1 cellular context compared by ENCODE assay signal in the genomic region with DNA sequence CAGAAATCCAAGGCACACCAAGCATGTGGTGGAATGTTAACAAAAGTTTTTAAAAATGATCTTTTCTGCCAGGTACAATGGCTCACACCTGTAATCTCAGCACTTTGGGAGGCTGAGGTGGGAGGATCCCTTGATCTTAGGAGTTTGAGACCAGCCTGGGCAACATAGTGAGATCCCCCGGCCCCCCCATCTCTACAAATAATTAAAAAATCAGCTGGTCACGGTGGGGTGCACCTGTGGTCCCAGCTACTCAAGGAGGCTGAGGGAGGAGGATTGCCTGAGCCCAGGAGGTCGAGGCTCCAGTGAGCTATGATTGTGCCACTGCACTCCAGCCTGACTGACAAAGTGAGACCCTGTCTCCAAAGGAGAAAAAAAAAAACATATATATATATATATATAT.
TF ChIP-seq lines count a peak whose summit lies in the region.

No MANE protein-coding gene starts in this region.

TF ChIP-seq in GM23338, 12 proteins besides CTCF, POLR2A, EP300 and RAD21 (continued from another document):
- TF ChIP-seq STAT1 (IDR thresholded peaks at IDR 0.05; ENCODE audit: unreplicated experiment) (no peak), ZNF331 (CRISPR knock-in tag; IDR thresholded peaks at IDR 0.05; ENCODE audit: low read depth) (no peak), ZNF462 (CRISPR knock-in tag; IDR thresholded peaks at IDR 0.05) (no peak), EZH2phosphoT487 (IDR thresholded peaks at IDR 0.05; ENCODE audit: unreplicated experiment) (no peak), EZH2 (IDR thresholded peaks at IDR 0.05; ENCODE audit: low read depth, unreplicated experiment) (no peak), NANOG (IDR thresholded peaks at IDR 0.05; ENCODE audit: borderline replicate concordance) (no peak), REST (IDR thresholded peaks at IDR 0.05; ENCODE audit: unreplicated experiment) (no peak), POLR2AphosphoS5 (IDR thresholded peaks at IDR 0.05; ENCODE audit: low read depth) (no peak), CREB1 (CRISPR knock-in tag; IDR thresholded peaks at IDR 0.05; ENCODE audit: low read depth) (no peak), JUNB (IDR thresholded peaks at IDR 0.05; ENCODE audit: unreplicated experiment) (no peak), ETS1 (IDR thresholded peaks at IDR 0.05) (no peak)
